Comparison of ENCODE assay signal across 10 cellular contexts in the genomic region with DNA sequence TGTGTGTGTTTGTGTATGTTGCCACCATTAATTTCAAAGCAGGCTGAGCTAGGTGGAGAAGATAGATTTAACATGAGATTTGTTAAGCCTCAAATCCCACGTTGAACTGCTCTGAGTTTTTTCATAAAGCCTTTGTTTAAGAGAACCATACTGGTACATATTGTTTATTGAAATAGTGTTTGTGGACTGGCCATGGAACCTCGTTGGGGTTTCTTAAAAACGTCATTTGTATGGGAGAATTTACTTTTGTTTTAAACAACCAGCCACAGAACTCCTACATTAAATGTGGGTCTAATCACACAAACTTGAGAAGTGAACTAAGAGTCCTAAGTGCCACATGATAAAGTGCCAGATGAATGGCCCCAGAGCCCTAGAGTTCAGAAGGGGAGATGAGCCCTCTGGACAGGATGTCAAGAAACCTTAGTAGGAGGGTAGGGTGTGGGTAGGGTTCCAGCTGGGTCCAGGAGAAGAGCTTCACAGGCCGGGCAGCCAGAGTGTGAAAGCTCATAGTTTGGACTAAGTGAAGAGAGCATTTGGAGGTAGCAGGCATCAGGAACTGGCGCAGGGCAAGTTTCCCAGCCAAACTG.
DNase-seq lines count a peak whose midpoint lies in the region; ATAC-seq and TF ChIP-seq lines count a peak whose summit lies in the region.
"Had no signal": no experiment of that assay in that cellular context is flagged by ENCODE, and none has a peak within 500 bp of the region (broad histone marks: within the 10 kb centered on the region; RNA-seq: fewer than 3 reads in every experiment).

No MANE protein-coding gene starts in this region.

- H3K4me1 ChIP-seq in spleen = peaks cover 48 to 100% (median 84%) of the 10 kb centered on the region in 6 donors

- H3K4me3 Mint-ChIP-seq in activated T-helper 2 cell treated with anti-CD3 and anti-CD28 coated beads, Interferon-gamma antibody, Interleukin-2, Interleukin-4, amounts not matched to agents 10 μg/mL and 5 μg/mL and 100 μg/mL, durations not matched to agents 14 hours and 24 hours and 36 hours (ENCODE audit: low read depth) = peak overlapping the region; percentile 11
- H3K4me3 Mint-ChIP-seq in immature natural killer cell = peak overlapping the region in 1 of 5 donors; percentile 19

- no peaks in the 10 kb centered on the region for H3K9me3 ChIP-seq in spleen

- H3K36me3 ChIP-seq in spleen = peaks cover 0 to 23% (median 10%) of the 10 kb centered on the region in 6 donors

- no peak for TF ChIP-seq CTCF in spleen (IDR thresholded peaks at IDR 0.05 in 8 of 11, conservative IDR thresholded peaks at IDR 0.05 in 3 of 11)

- H3K27ac ChIP-seq in spleen = peak overlapping the region; percentile 51 to 83 (median 76)

- peak overlapping the region; percentile 88 for H3K27ac Mint-ChIP-seq in activated T-helper 2 cell treated with anti-CD3 and anti-CD28 coated beads, Interferon-gamma antibody, Interleukin-2, Interleukin-4, amounts not matched to agents 10 μg/mL and 5 μg/mL and 100 μg/mL, durations not matched to agents 14 hours and 24 hours and 36 hours
- peak overlapping the region; percentile 1 to 80 (median 45) for H3K27ac Mint-ChIP-seq in immature natural killer cell

- no peak overlapping the region for H3K4me3 ChIP-seq in spleen

- H3K36me3 Mint-ChIP-seq in activated T-helper 2 cell treated with anti-CD3 and anti-CD28 coated beads, Interferon-gamma antibody, Interleukin-2, Interleukin-4, amounts not matched to agents 10 μg/mL and 5 μg/mL and 100 μg/mL, durations not matched to agents 14 hours and 24 hours and 36 hours (ENCODE audit: low read depth) = peaks cover 39% of the 10 kb centered on the region
- peaks cover 3 to 7% (median 5%) of the 10 kb centered on the region in 3 donors for H3K36me3 Mint-ChIP-seq in immature natural killer cell

- no peaks in the 10 kb centered on the region for H3K27me3 ChIP-seq in spleen (replicated peaks in 1 of 7)

- peaks cover 91% of the 10 kb centered on the region for H3K4me1 Mint-ChIP-seq in activated T-helper 2 cell treated with anti-CD3 and anti-CD28 coated beads, Interferon-gamma antibody, Interleukin-2, Interleukin-4, amounts not matched to agents 10 μg/mL and 5 μg/mL and 100 μg/mL, durations not matched to agents 14 hours and 24 hours and 36 hours (ENCODE audit: low read depth)
- peaks cover 88 to 96% of the 10 kb centered on the region in 2 donors for H3K4me1 Mint-ChIP-seq in immature natural killer cell

- WGBS in spleen, 5 donors = 47 to 64% (median 54%) methylated on average over 5 of the region's 5 CpGs

- ATAC-seq in GM19395 (IDR thresholded peaks at IDR 0.05; ENCODE audit: unreplicated experiment) (peak; percentile 39), HG03439 (IDR thresholded peaks at IDR 0.05; ENCODE audit: unreplicated experiment) (no peak)

- no peaks in the 10 kb centered on the region for H3K9me3 Mint-ChIP-seq in activated T-helper 2 cell treated with anti-CD3 and anti-CD28 coated beads, Interferon-gamma antibody, Interleukin-2, Interleukin-4, amounts not matched to agents 10 μg/mL and 5 μg/mL and 100 μg/mL, durations not matched to agents 14 hours and 24 hours and 36 hours
- H3K9me3 Mint-ChIP-seq in immature natural killer cell = no peaks in the 10 kb centered on the region

- H3K27me3 Mint-ChIP-seq in activated T-helper 2 cell treated with anti-CD3 and anti-CD28 coated beads, Interferon-gamma antibody, Interleukin-2, Interleukin-4, amounts not matched to agents 10 μg/mL and 5 μg/mL and 100 μg/mL, durations not matched to agents 14 hours and 24 hours and 36 hours (ENCODE audit: low read depth) = no peaks in the 10 kb centered on the region
- peaks cover 0 to 2% (median 0%) of the 10 kb centered on the region in 3 donors for H3K27me3 Mint-ChIP-seq in immature natural killer cell (ENCODE audit: low read depth in 3 of 3)

- intact Hi-C loops in activated T-helper 2 cell treated with anti-CD3 and anti-CD28 coated beads, Interferon-gamma antibody, Interleukin-2, Interleukin-4, amounts not matched to agents 10 μg/mL and 5 μg/mL and 100 μg/mL, durations not matched to agents 14 hours and 24 hours and 36 hours (cut with micrococcal nuclease) = loop anchor here (1.0 to 2.0 kb wide), 3 partner anchors 14 to 78 kb away; no protein-coding TSS in a partner anchor
- intact Hi-C loops in spleen (cut with DNase I; ENCODE audit: low total_unique reads) = no loop called here

- no peak for TF ChIP-seq POLR2A in spleen (IDR thresholded peaks at IDR 0.05)

- DNase-seq in activated T-helper 2 cell treated with anti-CD3 and anti-CD28 coated beads, Interferon-gamma antibody, Interleukin-2, Interleukin-4, amounts not matched to agents 10 μg/mL and 5 μg/mL and 100 μg/mL, durations not matched to agents 14 hours and 24 hours and 36 hours (ENCODE audit: low spot score) = no peak
- DNase-seq in immature natural killer cell (no peak), spleen (no peak), NCI-H1092 treated with DMSO at 0.1 percent for 48 hours (lab: John Stamatoyannopoulos, UW) (no peak), SKM-1 treated with dmso at 0.1 percent for 144 hours (lab: John Stamatoyannopoulos, UW; ENCODE audit: unreplicated experiment) (no peak), epidermal melanocyte (ENCODE audit: insufficient read length, low spot score) (no peak)
- DNase-seq: cortex of kidney, NCI-H2029 treated with DMSO at 0.1 percent for 48 hours had no signal
